1 cellular context compared by ENCODE assay signal in the genomic region with DNA sequence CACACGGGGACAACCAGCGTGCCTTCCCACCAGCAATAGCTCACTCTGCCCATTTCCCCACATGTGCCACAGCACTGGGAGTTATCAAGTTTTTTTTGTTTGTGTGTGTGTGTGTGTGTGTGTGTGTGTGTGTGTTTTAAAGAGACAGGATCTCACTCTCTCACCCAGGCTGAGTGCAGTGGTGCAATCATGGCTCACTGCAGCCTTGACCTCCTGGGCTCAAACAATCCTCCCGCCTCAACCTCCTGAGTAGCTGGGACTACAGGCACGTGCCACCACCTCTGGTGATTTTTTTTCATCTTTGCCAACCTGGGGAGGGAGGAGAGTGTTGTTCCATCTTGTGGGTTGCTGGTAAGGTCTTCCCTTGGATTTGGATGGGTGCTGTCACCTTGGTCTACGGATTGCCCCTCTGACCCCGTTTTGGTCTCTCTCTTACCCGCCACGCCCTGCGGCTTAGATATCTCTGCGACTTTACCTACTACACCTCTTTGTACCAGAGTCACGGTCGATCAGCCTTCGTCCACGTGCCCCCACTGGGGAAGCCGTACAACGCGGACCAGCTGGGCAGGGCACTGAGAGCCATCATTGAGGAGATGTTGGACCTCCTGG.
TF ChIP-seq lines count a peak whose summit lies in the region.

No MANE protein-coding gene starts in this region.

TF ChIP-seq in HepG2, 621 proteins besides CTCF, POLR2A, EP300 and RAD21 (continues in another document):
- no peak for TF ChIP-seq ZNF446 (CRISPR knock-in tag; IDR thresholded peaks at IDR 0.05)
- no peak for TF ChIP-seq NCOA5 (CRISPR knock-in tag; IDR thresholded peaks at IDR 0.05)
- TF ChIP-seq ATF3 (CRISPR knock-in tag; IDR thresholded peaks at IDR 0.05): no peak
- no peak for TF ChIP-seq ZSCAN21 (CRISPR knock-in tag; IDR thresholded peaks at IDR 0.05; ENCODE audit: borderline replicate concordance)
- TF ChIP-seq, protein P1, sequence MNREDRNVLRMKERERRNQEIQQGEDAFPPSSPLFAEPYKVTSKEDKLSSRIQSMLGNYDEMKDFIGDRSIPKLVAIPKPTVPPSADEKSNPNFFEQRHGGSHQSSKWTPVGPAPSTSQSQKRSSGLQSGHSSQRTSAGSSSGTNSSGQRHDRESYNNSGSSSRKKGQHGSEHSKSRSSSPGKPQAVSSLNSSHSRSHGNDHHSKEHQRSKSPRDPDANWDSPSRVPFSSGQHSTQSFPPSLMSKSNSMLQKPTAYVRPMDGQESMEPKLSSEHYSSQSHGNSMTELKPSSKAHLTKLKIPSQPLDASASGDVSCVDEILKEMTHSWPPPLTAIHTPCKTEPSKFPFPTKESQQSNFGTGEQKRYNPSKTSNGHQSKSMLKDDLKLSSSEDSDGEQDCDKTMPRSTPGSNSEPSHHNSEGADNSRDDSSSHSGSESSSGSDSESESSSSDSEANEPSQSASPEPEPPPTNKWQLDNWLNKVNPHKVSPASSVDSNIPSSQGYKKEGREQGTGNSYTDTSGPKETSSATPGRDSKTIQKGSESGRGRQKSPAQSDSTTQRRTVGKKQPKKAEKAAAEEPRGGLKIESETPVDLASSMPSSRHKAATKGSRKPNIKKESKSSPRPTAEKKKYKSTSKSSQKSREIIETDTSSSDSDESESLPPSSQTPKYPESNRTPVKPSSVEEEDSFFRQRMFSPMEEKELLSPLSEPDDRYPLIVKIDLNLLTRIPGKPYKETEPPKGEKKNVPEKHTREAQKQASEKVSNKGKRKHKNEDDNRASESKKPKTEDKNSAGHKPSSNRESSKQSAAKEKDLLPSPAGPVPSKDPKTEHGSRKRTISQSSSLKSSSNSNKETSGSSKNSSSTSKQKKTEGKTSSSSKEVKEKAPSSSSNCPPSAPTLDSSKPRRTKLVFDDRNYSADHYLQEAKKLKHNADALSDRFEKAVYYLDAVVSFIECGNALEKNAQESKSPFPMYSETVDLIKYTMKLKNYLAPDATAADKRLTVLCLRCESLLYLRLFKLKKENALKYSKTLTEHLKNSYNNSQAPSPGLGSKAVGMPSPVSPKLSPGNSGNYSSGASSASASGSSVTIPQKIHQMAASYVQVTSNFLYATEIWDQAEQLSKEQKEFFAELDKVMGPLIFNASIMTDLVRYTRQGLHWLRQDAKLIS (CRISPR knock-in tag; IDR thresholded peaks at IDR 0.05): no peak
- TF ChIP-seq ZC3H4 (CRISPR knock-in tag; IDR thresholded peaks at IDR 0.05; ENCODE audit: borderline replicate concordance): no peak
- TF ChIP-seq ZNF510 (CRISPR knock-in tag; IDR thresholded peaks at IDR 0.05; ENCODE audit: low read depth): no peak
- TF ChIP-seq, protein P2, sequence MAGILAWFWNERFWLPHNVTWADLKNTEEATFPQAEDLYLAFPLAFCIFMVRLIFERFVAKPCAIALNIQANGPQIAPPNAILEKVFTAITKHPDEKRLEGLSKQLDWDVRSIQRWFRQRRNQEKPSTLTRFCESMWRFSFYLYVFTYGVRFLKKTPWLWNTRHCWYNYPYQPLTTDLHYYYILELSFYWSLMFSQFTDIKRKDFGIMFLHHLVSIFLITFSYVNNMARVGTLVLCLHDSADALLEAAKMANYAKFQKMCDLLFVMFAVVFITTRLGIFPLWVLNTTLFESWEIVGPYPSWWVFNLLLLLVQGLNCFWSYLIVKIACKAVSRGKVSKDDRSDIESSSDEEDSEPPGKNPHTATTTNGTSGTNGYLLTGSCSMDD (CRISPR knock-in tag; IDR thresholded peaks at IDR 0.05): no peak
- TF ChIP-seq HMG20A (CRISPR knock-in tag; IDR thresholded peaks at IDR 0.05; ENCODE audit: borderline replicate concordance): no peak
- no peak for TF ChIP-seq SUZ12 (IDR thresholded peaks at IDR 0.05; ENCODE audit: low read depth, low read length)
- peak; percentile 61 to 74; a peak in 3 of 4 replicates for TF ChIP-seq NR2F1 (CRISPR knock-in tag; IDR thresholded peaks at IDR 0.05)
- peak; percentile 91; the same call in 1 of the 2 replicates for TF ChIP-seq KDM1A (CRISPR knock-in tag; IDR thresholded peaks at IDR 0.05)
- TF ChIP-seq ZNF460 (CRISPR knock-in tag; IDR thresholded peaks at IDR 0.05; ENCODE audit: borderline replicate concordance): peak; percentile 79
- 0 out of 2 replicates have a peak, but pooled peaks have one; percentile 46 for TF ChIP-seq ZNF605 (CRISPR knock-in tag; IDR thresholded peaks at IDR 0.05)
- no peak for TF ChIP-seq PREB (CRISPR knock-in tag; IDR thresholded peaks at IDR 0.05)
- TF ChIP-seq HIVEP1 (CRISPR knock-in tag; IDR thresholded peaks at IDR 0.05): peak; percentile 47; the same call in 1 of the 2 replicates
- no peak for TF ChIP-seq IRF9 (CRISPR knock-in tag; IDR thresholded peaks at IDR 0.05; ENCODE audit: borderline replicate concordance)
- TF ChIP-seq ZSCAN31 (CRISPR knock-in tag; IDR thresholded peaks at IDR 0.05; ENCODE audit: low read depth): no peak
- no peak for TF ChIP-seq ATAD3A (CRISPR knock-in tag; IDR thresholded peaks at IDR 0.05)
- TF ChIP-seq ZBTB1 (CRISPR knock-in tag; IDR thresholded peaks at IDR 0.05; ENCODE audit: borderline replicate concordance): no peak
- TF ChIP-seq ONECUT2 (CRISPR knock-in tag; IDR thresholded peaks at IDR 0.05): no peak
- TF ChIP-seq ZNF607 (CRISPR knock-in tag; IDR thresholded peaks at IDR 0.05; ENCODE audit: borderline replicate concordance): no peak
- no peak for TF ChIP-seq ZNF652 (CRISPR knock-in tag; IDR thresholded peaks at IDR 0.05; ENCODE audit: borderline replicate concordance, low read depth)
- no peak for TF ChIP-seq LBX2 (CRISPR knock-in tag; IDR thresholded peaks at IDR 0.05; ENCODE audit: borderline replicate concordance)
- no peak for TF ChIP-seq HNF1A (IDR thresholded peaks at IDR 0.05; ENCODE audit: low read depth)
- peak; percentile 44; the same call in 1 of the 2 replicates for TF ChIP-seq HNF1A (CRISPR knock-in tag; IDR thresholded peaks at IDR 0.05; ENCODE audit: borderline replicate concordance)
- peak; percentile 82 for TF ChIP-seq NR2F6 (IDR thresholded peaks at IDR 0.05)
- peak; percentile 92 for TF ChIP-seq NR2F6 (CRISPR knock-in tag; IDR thresholded peaks at IDR 0.05)
- TF ChIP-seq REST (IDR thresholded peaks at IDR 0.05; ENCODE audit: borderline replicate concordance in 1 of 2, low read depth in 1 of 2, low read length in 2 of 2): no peak
- TF ChIP-seq FOXA1 (IDR thresholded peaks at IDR 0.05): no peak
- TF ChIP-seq FOXA1 (CRISPR knock-in tag; IDR thresholded peaks at IDR 0.05): 0 out of 2 replicates have a peak, but pooled peaks have one; percentile 8
- no peak for TF ChIP-seq ATF1 (CRISPR knock-in tag; IDR thresholded peaks at IDR 0.05)
- TF ChIP-seq U2AF2 (IDR thresholded peaks at IDR 0.05; ENCODE audit: low read depth, low read length): no peak
- no peak for TF ChIP-seq ZFAT (CRISPR knock-in tag; conservative IDR thresholded peaks at IDR 0.05)
- no peak for TF ChIP-seq ZNF354B (CRISPR knock-in tag; IDR thresholded peaks at IDR 0.05)
- peak; percentile 45; the same call in 1 of the 2 replicates for TF ChIP-seq MIER3 (CRISPR knock-in tag; IDR thresholded peaks at IDR 0.05; ENCODE audit: borderline replicate concordance)
- TF ChIP-seq ZNF747 (CRISPR knock-in tag; IDR thresholded peaks at IDR 0.05; ENCODE audit: borderline replicate concordance): no peak; the same call in 1 of the 2 replicates
- no peak for TF ChIP-seq ZNF839 (CRISPR knock-in tag; IDR thresholded peaks at IDR 0.05; ENCODE audit: borderline replicate concordance)
- TF ChIP-seq HNF4A (CRISPR knock-in tag; IDR thresholded peaks at IDR 0.05): peak; percentile 60; the same call in 1 of the 2 replicates
- TF ChIP-seq ZBTB8A (CRISPR knock-in tag; IDR thresholded peaks at IDR 0.05; ENCODE audit: borderline replicate concordance, low read depth): no peak
- 0 out of 2 replicates have a peak, but pooled peaks have one; percentile 75 for TF ChIP-seq ZNF333 (CRISPR knock-in tag; IDR thresholded peaks at IDR 0.05; ENCODE audit: borderline replicate concordance)
- no peak for TF ChIP-seq PLSCR1 (CRISPR knock-in tag; IDR thresholded peaks at IDR 0.05; ENCODE audit: borderline replicate concordance)
- TF ChIP-seq ZSCAN25 (CRISPR knock-in tag; IDR thresholded peaks at IDR 0.05): no peak
- TF ChIP-seq FOXA3 (CRISPR knock-in tag; IDR thresholded peaks at IDR 0.05): peak; percentile 45
- TF ChIP-seq ZBTB26 (CRISPR knock-in tag; IDR thresholded peaks at IDR 0.05; ENCODE audit: borderline replicate concordance): no peak
